ENCODE assay signal across 1 cellular context in the genomic region with DNA sequence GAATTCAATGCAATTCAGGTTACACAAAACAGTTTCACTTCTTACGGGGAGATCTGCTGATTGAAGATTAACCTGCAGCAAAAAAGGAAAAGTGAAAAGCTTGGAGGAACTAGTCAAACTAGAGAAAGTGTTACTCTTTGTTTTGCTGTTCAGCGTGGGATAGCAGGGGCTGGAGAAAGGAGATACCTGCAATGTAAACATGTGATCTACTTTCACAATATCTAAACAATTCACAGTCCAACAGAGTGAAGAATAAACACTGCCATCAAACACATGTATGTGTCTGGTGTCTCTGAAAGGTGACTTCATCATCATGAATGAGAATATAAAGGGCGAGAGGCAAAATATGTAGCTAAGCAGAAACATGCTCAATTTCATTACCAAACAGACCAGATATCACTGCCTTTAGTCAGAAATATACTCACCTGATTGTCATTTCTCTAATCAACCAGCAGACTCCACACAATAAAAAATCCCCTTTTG.
TF ChIP-seq lines count a peak whose summit lies in the region.

No MANE protein-coding gene starts in this region.

TF ChIP-seq in HepG2, 621 proteins besides CTCF, POLR2A, EP300 and RAD21 (continued from another document):
- TF ChIP-seq, protein P1, sequence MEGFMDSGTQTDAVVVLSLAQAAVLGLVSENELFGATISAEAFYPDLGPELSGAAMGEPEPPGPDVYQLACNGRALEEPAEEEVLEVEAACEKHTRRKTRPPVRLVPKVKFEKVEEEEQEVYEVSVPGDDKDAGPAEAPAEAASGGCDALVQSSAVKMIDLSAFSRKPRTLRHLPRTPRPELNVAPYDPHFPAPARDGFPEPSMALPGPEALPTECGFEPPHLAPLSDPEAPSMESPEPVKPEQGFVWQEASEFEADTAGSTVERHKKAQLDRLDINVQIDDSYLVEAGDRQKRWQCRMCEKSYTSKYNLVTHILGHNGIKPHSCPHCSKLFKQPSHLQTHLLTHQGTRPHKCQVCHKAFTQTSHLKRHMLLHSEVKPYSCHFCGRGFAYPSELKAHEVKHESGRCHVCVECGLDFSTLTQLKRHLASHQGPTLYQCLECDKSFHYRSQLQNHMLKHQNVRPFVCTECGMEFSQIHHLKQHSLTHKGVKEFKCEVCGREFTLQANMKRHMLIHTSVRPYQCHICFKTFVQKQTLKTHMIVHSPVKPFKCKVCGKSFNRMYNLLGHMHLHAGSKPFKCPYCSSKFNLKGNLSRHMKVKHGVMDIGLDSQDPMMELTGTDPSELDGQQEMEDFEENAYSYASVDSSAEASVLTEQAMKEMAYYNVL (CRISPR knock-in tag; IDR thresholded peaks at IDR 0.05; ENCODE audit: borderline replicate concordance): peak; percentile 39; the same call in 1 of the 2 replicates
- peak; percentile 98 for TF ChIP-seq FOXA3 (CRISPR knock-in tag; IDR thresholded peaks at IDR 0.05)
- TF ChIP-seq, protein P2, sequence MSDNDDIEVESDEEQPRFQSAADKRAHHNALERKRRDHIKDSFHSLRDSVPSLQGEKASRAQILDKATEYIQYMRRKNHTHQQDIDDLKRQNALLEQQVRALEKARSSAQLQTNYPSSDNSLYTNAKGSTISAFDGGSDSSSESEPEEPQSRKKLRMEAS (IDR thresholded peaks at IDR 0.05): 0 out of 2 replicates have a peak, but pooled peaks have one; percentile 25
- TF ChIP-seq SSRP1 (CRISPR knock-in tag; IDR thresholded peaks at IDR 0.05): no peak
- TF ChIP-seq ZNF7 (CRISPR knock-in tag; IDR thresholded peaks at IDR 0.05): no peak
- no peak for TF ChIP-seq ZNF343 (CRISPR knock-in tag; IDR thresholded peaks at IDR 0.05)
- no peak for TF ChIP-seq SNAPC2 (CRISPR knock-in tag; IDR thresholded peaks at IDR 0.05)
- TF ChIP-seq ZFYVE20 (CRISPR knock-in tag; IDR thresholded peaks at IDR 0.05; ENCODE audit: borderline replicate concordance, low read depth): no peak
- TF ChIP-seq KLF16 (CRISPR knock-in tag; IDR thresholded peaks at IDR 0.05): 0 out of 4 replicates have a peak, but pooled peaks of 1 of the 2 experiments have one; percentile 47
- TF ChIP-seq MXI1 (IDR thresholded peaks at IDR 0.05; ENCODE audit: borderline replicate concordance, low read depth, low read length): peak; percentile 25; the same call in 1 of the 3 replicates
- TF ChIP-seq ERF (CRISPR knock-in tag; IDR thresholded peaks at IDR 0.05): no peak
- TF ChIP-seq HHEX (CRISPR knock-in tag; IDR thresholded peaks at IDR 0.05): peak; percentile 61; the same call in 1 of the 2 replicates
- TF ChIP-seq BRCA1 (CRISPR knock-in tag; IDR thresholded peaks at IDR 0.05): no peak
- TF ChIP-seq HCFC1 (IDR thresholded peaks at IDR 0.05; ENCODE audit: low read depth, low read length): no peak
- TF ChIP-seq ASH2L (IDR thresholded peaks at IDR 0.05; ENCODE audit: insufficient read length, low read depth, low read length): peak; percentile 58
- TF ChIP-seq, protein P3, sequence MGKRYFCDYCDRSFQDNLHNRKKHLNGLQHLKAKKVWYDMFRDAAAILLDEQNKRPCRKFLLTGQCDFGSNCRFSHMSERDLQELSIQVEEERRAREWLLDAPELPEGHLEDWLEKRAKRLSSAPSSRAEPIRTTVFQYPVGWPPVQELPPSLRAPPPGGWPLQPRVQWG (CRISPR knock-in tag; IDR thresholded peaks at IDR 0.05; ENCODE audit: borderline replicate concordance, low read depth): no peak
- TF ChIP-seq ARNT (IDR thresholded peaks at IDR 0.05): no peak
- TF ChIP-seq EHMT2 (IDR thresholded peaks at IDR 0.05; ENCODE audit: borderline replicate concordance, low read depth, low read length): peak; percentile 56; the same call in 1 of the 2 replicates
- TF ChIP-seq HES4 (CRISPR knock-in tag; IDR thresholded peaks at IDR 0.05; ENCODE audit: borderline replicate concordance): no peak
- TF ChIP-seq ZNF776 (CRISPR knock-in tag; IDR thresholded peaks at IDR 0.05): 0 out of 2 replicates have a peak, but pooled peaks have one; percentile 61
- TF ChIP-seq KMT2B (CRISPR knock-in tag; IDR thresholded peaks at IDR 0.05): no peak
- TF ChIP-seq, protein P4, sequence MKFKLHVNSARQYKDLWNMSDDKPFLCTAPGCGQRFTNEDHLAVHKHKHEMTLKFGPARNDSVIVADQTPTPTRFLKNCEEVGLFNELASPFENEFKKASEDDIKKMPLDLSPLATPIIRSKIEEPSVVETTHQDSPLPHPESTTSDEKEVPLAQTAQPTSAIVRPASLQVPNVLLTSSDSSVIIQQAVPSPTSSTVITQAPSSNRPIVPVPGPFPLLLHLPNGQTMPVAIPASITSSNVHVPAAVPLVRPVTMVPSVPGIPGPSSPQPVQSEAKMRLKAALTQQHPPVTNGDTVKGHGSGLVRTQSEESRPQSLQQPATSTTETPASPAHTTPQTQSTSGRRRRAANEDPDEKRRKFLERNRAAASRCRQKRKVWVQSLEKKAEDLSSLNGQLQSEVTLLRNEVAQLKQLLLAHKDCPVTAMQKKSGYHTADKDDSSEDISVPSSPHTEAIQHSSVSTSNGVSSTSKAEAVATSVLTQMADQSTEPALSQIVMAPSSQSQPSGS (CRISPR knock-in tag; IDR thresholded peaks at IDR 0.05): peak; percentile 78; the same call in 1 of the 2 replicates
- TF ChIP-seq SOX5 (CRISPR knock-in tag; IDR thresholded peaks at IDR 0.05; ENCODE audit: borderline replicate concordance): peak; percentile 90
- no peak for TF ChIP-seq XRCC5 (optimal IDR thresholded peaks at IDR 0.05; ENCODE audit: low read length)
- TF ChIP-seq SIX4 (CRISPR knock-in tag; IDR thresholded peaks at IDR 0.05): peak; percentile 55; the same call in 1 of the 2 replicates
- TF ChIP-seq ZMAT3 (CRISPR knock-in tag; conservative IDR thresholded peaks at IDR 0.05): no peak
- TF ChIP-seq, protein P5, sequence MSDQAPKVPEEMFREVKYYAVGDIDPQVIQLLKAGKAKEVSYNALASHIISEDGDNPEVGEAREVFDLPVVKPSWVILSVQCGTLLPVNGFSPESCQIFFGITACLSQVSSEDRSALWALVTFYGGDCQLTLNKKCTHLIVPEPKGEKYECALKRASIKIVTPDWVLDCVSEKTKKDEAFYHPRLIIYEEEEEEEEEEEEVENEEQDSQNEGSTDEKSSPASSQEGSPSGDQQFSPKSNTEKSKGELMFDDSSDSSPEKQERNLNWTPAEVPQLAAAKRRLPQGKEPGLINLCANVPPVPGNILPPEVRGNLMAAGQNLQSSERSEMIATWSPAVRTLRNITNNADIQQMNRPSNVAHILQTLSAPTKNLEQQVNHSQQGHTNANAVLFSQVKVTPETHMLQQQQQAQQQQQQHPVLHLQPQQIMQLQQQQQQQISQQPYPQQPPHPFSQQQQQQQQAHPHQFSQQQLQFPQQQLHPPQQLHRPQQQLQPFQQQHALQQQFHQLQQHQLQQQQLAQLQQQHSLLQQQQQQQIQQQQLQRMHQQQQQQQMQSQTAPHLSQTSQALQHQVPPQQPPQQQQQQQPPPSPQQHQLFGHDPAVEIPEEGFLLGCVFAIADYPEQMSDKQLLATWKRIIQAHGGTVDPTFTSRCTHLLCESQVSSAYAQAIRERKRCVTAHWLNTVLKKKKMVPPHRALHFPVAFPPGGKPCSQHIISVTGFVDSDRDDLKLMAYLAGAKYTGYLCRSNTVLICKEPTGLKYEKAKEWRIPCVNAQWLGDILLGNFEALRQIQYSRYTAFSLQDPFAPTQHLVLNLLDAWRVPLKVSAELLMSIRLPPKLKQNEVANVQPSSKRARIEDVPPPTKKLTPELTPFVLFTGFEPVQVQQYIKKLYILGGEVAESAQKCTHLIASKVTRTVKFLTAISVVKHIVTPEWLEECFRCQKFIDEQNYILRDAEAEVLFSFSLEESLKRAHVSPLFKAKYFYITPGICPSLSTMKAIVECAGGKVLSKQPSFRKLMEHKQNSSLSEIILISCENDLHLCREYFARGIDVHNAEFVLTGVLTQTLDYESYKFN (CRISPR knock-in tag; conservative IDR thresholded peaks at IDR 0.05): peak; percentile 82
- no peak for TF ChIP-seq ZNF775 (CRISPR knock-in tag; IDR thresholded peaks at IDR 0.05; ENCODE audit: borderline replicate concordance)
- TF ChIP-seq ZFP62 (CRISPR knock-in tag; IDR thresholded peaks at IDR 0.05): no peak
- TF ChIP-seq SAP130 (CRISPR knock-in tag; IDR thresholded peaks at IDR 0.05; ENCODE audit: low read depth): peak; percentile 60
- TF ChIP-seq ZMYM4 (CRISPR knock-in tag; IDR thresholded peaks at IDR 0.05): peak; percentile 73
- peak; percentile 36; the same call in 1 of the 2 replicates for TF ChIP-seq BHLHE40 (IDR thresholded peaks at IDR 0.05; ENCODE audit: low read length)
- TF ChIP-seq, protein P6, sequence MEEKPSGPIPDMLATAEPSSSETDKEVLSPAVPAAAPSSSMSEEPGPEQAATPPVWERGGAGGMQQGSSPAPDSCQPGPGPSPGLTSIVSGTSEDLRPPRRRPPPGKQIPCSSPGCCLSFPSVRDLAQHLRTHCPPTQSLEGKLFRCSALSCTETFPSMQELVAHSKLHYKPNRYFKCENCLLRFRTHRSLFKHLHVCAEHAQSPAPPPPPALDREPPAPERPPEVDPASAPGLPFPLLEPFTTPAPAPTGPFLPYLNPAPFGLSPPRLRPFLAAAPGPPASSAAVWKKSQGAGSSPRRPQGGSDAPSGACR (CRISPR knock-in tag; IDR thresholded peaks at IDR 0.05): peak; percentile 42; the same call in 1 of the 2 replicates
TF ChIP-seq in HepG2: peak in this region for 81.
